ENCODE assay signal across 11 cellular contexts in genomic region chr19:50415661-50416033, GRCh38. TPM values are rescaled to one million over a fixed set of nuclear protein-coding genes. Genes with fewer than 3 reads are reported as not detected.
DNase-seq lines count a peak whose midpoint lies in the region; ATAC-seq, FAIRE-seq and TF ChIP-seq lines count a peak whose summit lies in the region.
"Had no signal": no experiment of that assay in that cellular context is flagged by ENCODE, and none has a peak within 500 bp of the region (broad histone marks: within the 10 kb centered on the region; RNA-seq: fewer than 3 reads in every experiment).

No MANE protein-coding gene starts in this region.

- peaks cover 0 to 44% (median 10%) of the 10 kb centered on the region in 4 donors for H3K27me3 ChIP-seq in esophagus squamous epithelium

- intact Hi-C loops in esophagus squamous epithelium (cut with DNase I) = no loop called here

- peaks cover 0 to under 1% (median 0%) of the 10 kb centered on the region in 3 donors for H3K36me3 ChIP-seq in esophagus squamous epithelium

- no peaks in the 10 kb centered on the region for H3K9me3 ChIP-seq in esophagus squamous epithelium

- TF ChIP-seq CTCF in GM12864 (IDR thresholded peaks at IDR 0.05; ENCODE audit: low read depth, low read length, missing control alignments) (no peak), esophagus squamous epithelium (IDR thresholded peaks at IDR 0.05) (no peak)

- DNase-seq in GM12864 (ENCODE audit: low read depth) = peak; percentile 85
- peak; percentile 51 for DNase-seq in esophagus squamous epithelium (lab: John Stamatoyannopoulos, UW)
- DNase-seq in SW 1271 (lab: John Stamatoyannopoulos, UW) = no peak
- no peak for DNase-seq in RCC 7860 (ENCODE audit: low spot score)
- no peak for DNase-seq in activated naive CD4-positive, alpha-beta T cell treated with anti-CD3 and anti-CD28 coated beads, Interleukin-2, amount 50 U/mL, for 16 hours
- no peak for DNase-seq in dermis blood vessel endothelial cell

- WGBS in esophagus squamous epithelium, 2 donors = 100% methylated on average over 1 of the region's 22 CpGs; no CpG with 5 or more reads in 1 of the 2 donors

- FAIRE-seq in RCC 7860 (lab: Jason Lieb, UNC) = no peak
- FAIRE-seq: bronchial epithelial cell, keratinocyte had no signal

- H3K4me1 ChIP-seq in esophagus squamous epithelium = peaks cover 0 to 19% (median 0%) of the 10 kb centered on the region in 3 donors

- peak overlapping the region in 1 of 4 donors; percentile 7 for H3K27ac ChIP-seq in esophagus squamous epithelium
- H3K27ac ChIP-seq: KMS-11 had no signal

- TF ChIP-seq POLR2A in esophagus squamous epithelium (IDR thresholded peaks at IDR 0.05) = no peak

- ATAC-seq in GM21528 (IDR thresholded peaks at IDR 0.05; ENCODE audit: low FRiP score, unreplicated experiment) (peak; percentile 47), HG03571 (IDR thresholded peaks at IDR 0.05; ENCODE audit: unreplicated experiment) (peak; percentile 39)

- H3K4me3 ChIP-seq in GM12864 (ENCODE audit: low read depth, low read length) (no peak overlapping the region; the same call in 1 of the 2 replicates), esophagus squamous epithelium (peak overlapping the region in 1 of 4 donors; percentile 22)

RNA-seq across cellular contexts. Expression of gene SPIB, which starts 3.1 kb away (rescaled TPM):
- total RNA-seq in esophagus squamous epithelium = under 1 TPM in 1 of 4 donors, not detected in 3; 0.32 TPM
- total RNA-seq in dermis blood vessel endothelial cell = not detected in 2 replicates
- total RNA-seq: bronchial epithelial cell had no signal

RNA-seq across cellular contexts. Expression of gene MYBPC2, which starts 17.0 kb away (rescaled TPM):
- total RNA-seq in esophagus squamous epithelium (under 1 TPM in 1 of 4 donors, not detected in 3; 0.19 TPM), dermis blood vessel endothelial cell (0.05 TPM in 1 of 2 replicates, not detected in the other)
- total RNA-seq: bronchial epithelial cell had no signal

RNA-seq across cellular contexts. Expression of gene POLD1, which starts 31.5 kb away (rescaled TPM):
- total RNA-seq in esophagus squamous epithelium = 10 to 100 TPM; 14.0 to 18.8 (median 17.6) TPM
- 40.8 and 77.4 TPM in 2 replicates for total RNA-seq in dermis blood vessel endothelial cell

RNA-seq across cellular contexts. Expression of gene NR1H2, which starts 39.4 kb away (rescaled TPM):
- 10 to 100 TPM; 48.6 to 84.1 (median 68.1) TPM for total RNA-seq in esophagus squamous epithelium
- total RNA-seq in dermis blood vessel endothelial cell = 83.6 and 92.5 TPM in 2 replicates

RNA-seq across cellular contexts. Expression of gene NAPSA, which starts 50.2 kb away (rescaled TPM):
- total RNA-seq in esophagus squamous epithelium (under 1 TPM in 1 of 4 donors, not detected in 3; 0.38 TPM), dermis blood vessel endothelial cell (not detected in 2 replicates)

Comparison
In these comparisons a context has a peak if more than half of its experiments do, and no peak if none do; other contexts are left out.
1. DNase-seq: peak in GM12864 (single experiment) and esophagus squamous epithelium (single experiment); none in SW 1271 (0 of 2), RCC 7860 (single experiment), activated naive CD4-positive, alpha-beta T cell treated with anti-CD3 and anti-CD28 coated beads, Interleukin-2, amount 50 U/mL, for 16 hours (single experiment) and dermis blood vessel endothelial cell (single experiment).